In the genomic region with DNA sequence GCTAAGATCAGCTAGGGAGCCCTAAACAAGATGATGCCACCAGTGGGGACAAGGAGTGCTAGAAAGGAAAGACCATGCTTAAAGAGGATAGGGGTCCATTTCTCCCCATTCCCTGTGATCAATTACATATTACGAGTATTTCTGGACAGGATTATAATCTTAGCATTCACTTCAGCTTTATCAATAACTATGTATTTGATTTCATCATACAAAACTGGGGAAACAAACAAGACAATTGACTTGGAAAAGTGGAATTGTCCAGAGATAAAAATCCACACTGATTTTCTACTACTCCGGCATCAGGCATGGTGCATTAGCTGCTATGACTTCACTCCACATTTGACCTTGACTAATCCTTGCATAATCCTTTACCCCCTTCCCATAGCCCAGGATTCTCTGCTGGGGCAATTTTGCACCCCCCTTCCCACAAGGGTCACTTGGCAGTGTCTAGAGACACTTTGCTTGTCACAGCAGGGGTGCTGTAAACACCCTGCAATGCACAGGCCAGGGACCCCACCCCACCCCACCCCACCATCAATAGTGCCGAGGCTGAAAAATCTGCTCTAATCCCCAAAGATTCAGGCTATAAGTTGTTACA, we compare ENCODE assay signal across 20 cellular contexts. TPM values are rescaled to one million over a fixed set of nuclear protein-coding genes. Genes with fewer than 3 reads are reported as not detected.
A peak's percentile ranks its signal among the peaks of the same experiment; 100 is the strongest.
DNase-seq lines count a peak whose midpoint lies in the region; ATAC-seq, FAIRE-seq and TF ChIP-seq lines count a peak whose summit lies in the region.
"Had no signal": no experiment of that assay in that cellular context is flagged by ENCODE, and none has a peak within 500 bp of the region (broad histone marks: within the 10 kb centered on the region; RNA-seq: fewer than 3 reads in every experiment).

No MANE protein-coding gene starts in this region.

- H3K4me3 ChIP-seq in SJCRH30: no peak overlapping the region
- no peak overlapping the region for H3K4me3 ChIP-seq in sigmoid colon
- H3K4me3 ChIP-seq: GM12878, GM23248 had no signal

- TF ChIP-seq CTCF in sigmoid colon (IDR thresholded peaks at IDR 0.05) (no peak), glutamatergic neuron (IDR thresholded peaks at IDR 0.05; ENCODE audit: partially characterized antibody, unreplicated experiment) (no peak)
- no peak for TF ChIP-seq CTCF in activated CD8-positive, alpha-beta T cell treated with anti-CD3 and anti-CD28 coated beads for 36 hours (IDR thresholded peaks at IDR 0.05)

- intact Hi-C loops in sigmoid colon (cut with DNase I): loop anchor here (5.0 kb wide), 1 partner anchor 41 kb away; the partner anchor contains the start of gene MED10
- intact Hi-C loops in activated CD8-positive, alpha-beta T cell treated with anti-CD3 and anti-CD28 coated beads for 36 hours (cut with micrococcal nuclease): no loop called here

- no peaks in the 10 kb centered on the region for H3K9me3 Mint-ChIP-seq in activated CD8-positive, alpha-beta T cell treated with anti-CD3 and anti-CD28 coated beads for 36 hours
- no peaks in the 10 kb centered on the region for H3K9me3 Mint-ChIP-seq in glutamatergic neuron (ENCODE audit: unreplicated experiment)
- H3K9me3 Mint-ChIP-seq: CD4-positive, alpha-beta memory T cell had no signal

- DNase-seq in HTR-8/SVneo (ENCODE audit: insufficient read length, low spot score) (peak; percentile 39), NCI-H69 (lab: John Stamatoyannopoulos, UW) (peak; percentile 75), SJCRH30 (peak; percentile 20 to 30), sigmoid colon (no peak), NCI-H1105 (lab: John Stamatoyannopoulos, UW) (no peak), glutamatergic neuron (no peak)
- DNase-seq in activated T-cell treated with anti-CD3 and anti-CD28 coated beads, Interleukin-2, amount 50 U/mL, for 1 hour: no peak
- no peak for DNase-seq in activated CD8-positive, alpha-beta T cell treated with anti-CD3 and anti-CD28 coated beads for 36 hours
- DNase-seq: BE2C; CD4-positive, alpha-beta memory T cell; DMS79; GM23248 had no signal

- no peak for ATAC-seq in activated CD8-positive, alpha-beta T cell treated with anti-CD3 and anti-CD28 coated beads for 36 hours
- ATAC-seq: GM12878, HCT116 had no signal

- no peaks in the 10 kb centered on the region for H3K36me3 Mint-ChIP-seq in activated CD8-positive, alpha-beta T cell treated with anti-CD3 and anti-CD28 coated beads for 36 hours (ENCODE audit: low read depth)
- no peaks in the 10 kb centered on the region for H3K36me3 Mint-ChIP-seq in glutamatergic neuron (ENCODE audit: unreplicated experiment)
- H3K36me3 Mint-ChIP-seq: CD4-positive, alpha-beta memory T cell had no signal

- H3K9me3 ChIP-seq in SJCRH30 (replicated peaks) (no peaks in the 10 kb centered on the region), sigmoid colon (no peaks in the 10 kb centered on the region)
- H3K9me3 ChIP-seq: BE2C had no signal

- 66 to 77% methylated on average over 3 of the region's 3 CpGs for whole genome bisulfite sequencing in sigmoid colon, 2 donors

- CTCF ChIA-PET in activated CD8-positive, alpha-beta T cell treated with anti-CD3 and anti-CD28 coated beads for 36 hours (lab: Charles Lee): no interaction called here

- H3K27me3 ChIP-seq in SJCRH30 (no peaks in the 10 kb centered on the region), sigmoid colon (no peaks in the 10 kb centered on the region)
- H3K27me3 ChIP-seq: BE2C had no signal

- H3K4me3 Mint-ChIP-seq in activated CD8-positive, alpha-beta T cell treated with anti-CD3 and anti-CD28 coated beads for 36 hours: no peak overlapping the region
- H3K4me3 Mint-ChIP-seq in glutamatergic neuron (ENCODE audit: unreplicated experiment): no peak overlapping the region
- H3K4me3 Mint-ChIP-seq: CD4-positive, alpha-beta memory T cell had no signal

- no peaks in the 10 kb centered on the region for H3K36me3 ChIP-seq in SJCRH30
- H3K36me3 ChIP-seq in sigmoid colon: no peaks in the 10 kb centered on the region
- H3K36me3 ChIP-seq: BE2C had no signal

- no peaks in the 10 kb centered on the region for H3K4me1 Mint-ChIP-seq in activated CD8-positive, alpha-beta T cell treated with anti-CD3 and anti-CD28 coated beads for 36 hours (ENCODE audit: low read depth)
- H3K4me1 Mint-ChIP-seq in glutamatergic neuron (ENCODE audit: low read depth, unreplicated experiment): no peaks in the 10 kb centered on the region
- H3K4me1 Mint-ChIP-seq: CD4-positive, alpha-beta memory T cell had no signal

- TF ChIP-seq EP300 in sigmoid colon (IDR thresholded peaks at IDR 0.05): no peak

- POLR2A ChIA-PET in activated CD8-positive, alpha-beta T cell treated with anti-CD3 and anti-CD28 coated beads for 36 hours (lab: Charles Lee): no interaction called here

- peaks cover 2% of the 10 kb centered on the region for H3K27me3 Mint-ChIP-seq in activated CD8-positive, alpha-beta T cell treated with anti-CD3 and anti-CD28 coated beads for 36 hours
- peaks cover 3% of the 10 kb centered on the region for H3K27me3 Mint-ChIP-seq in glutamatergic neuron (ENCODE audit: unreplicated experiment)

- no peak overlapping the region for H3K27ac Mint-ChIP-seq in activated CD8-positive, alpha-beta T cell treated with anti-CD3 and anti-CD28 coated beads for 36 hours
- H3K27ac Mint-ChIP-seq in glutamatergic neuron (ENCODE audit: unreplicated experiment): no peak overlapping the region
- H3K27ac Mint-ChIP-seq: CD4-positive, alpha-beta memory T cell had no signal

- H3K27ac ChIP-seq in SJCRH30: peak overlapping the region; percentile 54
- peak overlapping the region in 3 of 4 donors; percentile 54 to 69 (median 64) for H3K27ac ChIP-seq in sigmoid colon
- H3K27ac ChIP-seq: C4-2B, GM23248 had no signal

- no peak for FAIRE-seq in HTR-8/SVneo (lab: Jason Lieb, UNC)
- FAIRE-seq: A204.1, GM12878, GM18507, H54 had no signal

- H3K4me1 ChIP-seq in SJCRH30 (peaks cover 5% of the 10 kb centered on the region), sigmoid colon (peaks cover 0 to 22% (median 20%) of the 10 kb centered on the region in 4 donors)
- H3K4me1 ChIP-seq: BE2C had no signal

- TF ChIP-seq POLR2A in sigmoid colon (IDR thresholded peaks at IDR 0.05): no peak

RNA-seq across cellular contexts. Expression of gene UBE2QL1, which starts 29.9 kb away (rescaled TPM):
- total RNA-seq in SJCRH30 (2014; rRNA removed; shearing (Covaris generic)): 0.02 TPM in 1 of 2 replicates, not detected in the other
- total RNA-seq in sigmoid colon (1 to 10 TPM; 3.6 to 5.5 (median 5.0) TPM), glutamatergic neuron (ENCODE audit: unreplicated experiment) (4.5 TPM)
- under 1 TPM; under 0.01 to 0.23 (median 0.22) TPM for polyA plus RNA-seq in sigmoid colon
- not detected for total RNA-seq in activated CD8-positive, alpha-beta T cell treated with anti-CD3 and anti-CD28 coated beads for 36 hours
- total RNA-seq: CD4-positive, alpha-beta memory T cell; G401; GM23248 had no signal
- polyA plus RNA-seq: AG04450; CD4-positive, alpha-beta memory T cell; GM23248 had no signal

RNA-seq across cellular contexts. Expression of gene MED10, which starts 40.4 kb away (rescaled TPM):
- 13.7 and 14.8 TPM in 2 replicates for total RNA-seq in SJCRH30 (2014; rRNA removed; shearing (Covaris generic))
- total RNA-seq in sigmoid colon (10 to 100 TPM; 29.2 to 67.6 (median 37.3) TPM), glutamatergic neuron (ENCODE audit: unreplicated experiment) (28.4 TPM)
- polyA plus RNA-seq in sigmoid colon: 10 to 100 TPM; 38.4 to 56.5 (median 46.2) TPM
- 10 to 100 TPM; 48.5 to 48.8 TPM for total RNA-seq in activated CD8-positive, alpha-beta T cell treated with anti-CD3 and anti-CD28 coated beads for 36 hours

Comparison
In these comparisons a context has a peak if more than half of its experiments do, and no peak if none do; other contexts are left out.
1. DNase-seq: peak in HTR-8/SVneo (single experiment), NCI-H69 (single experiment) and SJCRH30 (2 of 2); none in sigmoid colon (single experiment), activated T-cell treated with anti-CD3 and anti-CD28 coated beads, Interleukin-2, amount 50 U/mL, for 1 hour (single experiment), activated CD8-positive, alpha-beta T cell treated with anti-CD3 and anti-CD28 coated beads for 36 hours (single experiment), NCI-H1105 (single experiment) and glutamatergic neuron (single experiment).